ENCODE assay signal across 8 cellular contexts in the genomic region with DNA sequence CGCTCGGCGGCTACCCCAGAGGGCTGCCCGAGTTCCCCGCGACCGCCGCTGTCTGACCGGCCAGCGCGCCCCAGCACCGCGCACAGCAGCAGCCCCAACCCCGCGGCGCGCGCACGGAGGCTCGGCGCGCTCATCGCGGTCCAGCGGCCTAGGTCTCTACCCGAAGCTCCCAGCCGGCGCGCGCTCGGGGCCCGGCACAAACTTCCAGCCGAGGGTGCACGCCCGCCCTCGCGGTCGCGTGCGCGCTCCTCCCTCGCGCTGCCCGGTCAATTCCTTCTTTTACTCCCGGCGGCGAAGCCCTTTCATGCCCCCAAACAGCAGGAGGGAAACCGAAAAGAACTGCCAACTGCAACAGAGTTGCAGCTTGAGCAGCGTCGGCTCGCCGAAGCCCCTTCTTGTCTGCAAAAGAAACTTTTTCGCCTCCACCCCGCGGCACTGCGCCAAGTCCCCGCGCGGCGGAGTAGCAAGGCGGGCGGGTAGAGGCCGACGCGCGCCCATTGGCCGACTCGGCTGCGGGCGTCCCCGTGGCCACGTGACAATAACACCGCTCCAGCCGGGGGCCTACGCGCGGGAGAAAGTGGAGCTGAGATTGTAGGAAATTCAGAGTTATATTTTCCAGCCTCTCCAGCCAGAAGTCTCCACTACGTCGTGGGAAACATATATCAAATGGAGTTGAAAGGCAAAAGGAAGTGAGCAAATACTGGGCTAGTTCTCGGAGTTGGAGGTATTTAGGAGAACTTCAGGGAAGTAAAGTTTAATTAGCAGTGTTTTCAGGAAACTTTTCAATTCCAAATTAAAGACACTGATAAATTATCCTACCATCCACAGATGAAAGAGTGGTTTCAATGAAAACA. TPM values are rescaled to one million over a fixed set of nuclear protein-coding genes. Genes with fewer than 3 reads are reported as not detected.
DNase-seq lines count a peak whose midpoint lies in the region; ATAC-seq lines count a peak whose summit lies in the region.

A gene with protein sequence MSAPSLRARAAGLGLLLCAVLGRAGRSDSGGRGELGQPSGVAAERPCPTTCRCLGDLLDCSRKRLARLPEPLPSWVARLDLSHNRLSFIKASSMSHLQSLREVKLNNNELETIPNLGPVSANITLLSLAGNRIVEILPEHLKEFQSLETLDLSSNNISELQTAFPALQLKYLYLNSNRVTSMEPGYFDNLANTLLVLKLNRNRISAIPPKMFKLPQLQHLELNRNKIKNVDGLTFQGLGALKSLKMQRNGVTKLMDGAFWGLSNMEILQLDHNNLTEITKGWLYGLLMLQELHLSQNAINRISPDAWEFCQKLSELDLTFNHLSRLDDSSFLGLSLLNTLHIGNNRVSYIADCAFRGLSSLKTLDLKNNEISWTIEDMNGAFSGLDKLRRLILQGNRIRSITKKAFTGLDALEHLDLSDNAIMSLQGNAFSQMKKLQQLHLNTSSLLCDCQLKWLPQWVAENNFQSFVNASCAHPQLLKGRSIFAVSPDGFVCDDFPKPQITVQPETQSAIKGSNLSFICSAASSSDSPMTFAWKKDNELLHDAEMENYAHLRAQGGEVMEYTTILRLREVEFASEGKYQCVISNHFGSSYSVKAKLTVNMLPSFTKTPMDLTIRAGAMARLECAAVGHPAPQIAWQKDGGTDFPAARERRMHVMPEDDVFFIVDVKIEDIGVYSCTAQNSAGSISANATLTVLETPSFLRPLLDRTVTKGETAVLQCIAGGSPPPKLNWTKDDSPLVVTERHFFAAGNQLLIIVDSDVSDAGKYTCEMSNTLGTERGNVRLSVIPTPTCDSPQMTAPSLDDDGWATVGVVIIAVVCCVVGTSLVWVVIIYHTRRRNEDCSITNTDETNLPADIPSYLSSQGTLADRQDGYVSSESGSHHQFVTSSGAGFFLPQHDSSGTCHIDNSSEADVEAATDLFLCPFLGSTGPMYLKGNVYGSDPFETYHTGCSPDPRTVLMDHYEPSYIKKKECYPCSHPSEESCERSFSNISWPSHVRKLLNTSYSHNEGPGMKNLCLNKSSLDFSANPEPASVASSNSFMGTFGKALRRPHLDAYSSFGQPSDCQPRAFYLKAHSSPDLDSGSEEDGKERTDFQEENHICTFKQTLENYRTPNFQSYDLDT (minus strand): TSS at position 403 of the 854 bp plus-strand sequence. CDS start 269 bp downstream, at position 134.

- no peaks in the 10 kb centered on the region for H3K27me3 ChIP-seq in muscle layer of duodenum (ENCODE audit: low read depth, low read length)

- peak; percentile 2 for DNase-seq in stimulated activated CD4-positive, alpha-beta T cell treated with anti-CD3 and anti-CD28 coated beads, Interleukin-4, amount 100 ng/mL, for 1 hour
- DNase-seq in stimulated activated CD4-positive, alpha-beta T cell treated with anti-CD3 and anti-CD28 coated beads, Interleukin-12 subunit alpha, Interleukin-12 subunit beta, amount 100 ng/mL, for 4 hours, result no peak
- DNase-seq in NCI-H146 treated with DMSO at 0.1 percent for 48 hours (lab: John Stamatoyannopoulos, UW; ENCODE audit: unreplicated experiment) (peak; percentile 59), fibroblast of peridontal ligament (ENCODE audit: extremely low read depth) (peak; percentile 88)
- DNase-seq in activated CD4-positive, alpha-beta T cell treated with anti-CD3 and anti-CD28 coated beads, Interleukin-2, amount 50 U/mL, for 48 hours, result peak; percentile 13 to 14

- peak; percentile 88 for ATAC-seq in HG02763 (IDR thresholded peaks at IDR 0.05; ENCODE audit: unreplicated experiment)

- H3K4me1 ChIP-seq in muscle layer of duodenum (ENCODE audit: control insufficient read depth in 1 of 2, insufficient read depth in 2 of 2, low read length in 2 of 2) (peaks cover 3 to 15% of the 10 kb centered on the region in 2 donors), urinary bladder (ENCODE audit: insufficient read depth) (no peaks in the 10 kb centered on the region)

- H3K27ac ChIP-seq in muscle layer of duodenum (ENCODE audit: low read length) (peak within 1 kb of the TSS; percentile 94), urinary bladder (ENCODE audit: low read depth) (peak within 1 kb of the TSS; percentile 85)

- WGBS in urinary bladder, result under 1% methylated on average over 80 of the region's 80 CpGs

- H3K4me3 ChIP-seq in muscle layer of duodenum (ENCODE audit: low read depth in 1 of 2, low read length in 2 of 2) (peak within 1 kb of the TSS; percentile 90 to 95), urinary bladder (ENCODE audit: low read depth, low read length) (peak within 1 kb of the TSS; percentile 85)

- H3K9me3 ChIP-seq in muscle layer of duodenum (ENCODE audit: control insufficient read depth in 1 of 2, low read length in 2 of 2), result no peaks in the 10 kb centered on the region

- H3K36me3 ChIP-seq in muscle layer of duodenum (ENCODE audit: control insufficient read depth in 1 of 2, insufficient read depth in 2 of 2, low read length in 2 of 2) (no peaks in the 10 kb centered on the region), urinary bladder (ENCODE audit: insufficient read depth) (no peaks in the 10 kb centered on the region)

RNA-seq across cellular contexts. Expression of the gene that starts here (rescaled TPM):
- 139 TPM for total RNA-seq in urinary bladder
- polyA plus RNA-seq in urinary bladder, result 27.8 TPM
